In the genomic region with DNA sequence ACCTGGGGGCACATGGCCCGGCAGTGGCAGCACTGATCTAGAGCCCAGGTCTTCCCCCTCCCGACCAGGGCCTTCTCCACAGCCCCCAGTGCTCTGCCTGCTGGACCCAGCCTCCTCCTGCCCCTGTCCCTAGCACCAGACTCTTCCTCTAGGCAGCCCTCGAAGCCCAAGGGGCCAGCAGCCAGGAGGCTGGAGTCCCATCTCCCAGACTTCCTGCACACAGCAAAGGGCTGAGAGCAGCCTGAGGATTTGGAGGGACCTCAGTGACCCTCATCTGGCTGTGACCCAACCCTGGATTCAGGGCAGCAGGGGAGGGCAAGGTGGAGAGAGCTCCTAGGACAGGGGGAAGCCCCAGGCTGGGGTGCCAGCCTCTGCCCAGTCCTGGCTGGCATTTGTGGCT, we compare ENCODE assay signal across 30 cellular contexts. TPM values are rescaled to one million over a fixed set of nuclear protein-coding genes. Genes with fewer than 3 reads are reported as not detected.
"Had no signal": no experiment of that assay in that cellular context is flagged by ENCODE, and none has a peak within 500 bp of the region (broad histone marks: within the 10 kb centered on the region; RNA-seq: fewer than 3 reads in every experiment).

No MANE protein-coding gene starts in this region.

- H3K36me3 ChIP-seq: adrenal gland, colonic mucosa, gastroesophageal sphincter, heart left ventricle, neutrophil, pancreas, stomach, transverse colon, uterus had no signal

- DNase-seq: activated CD4-positive, alpha-beta T cell treated with anti-CD3 and anti-CD28 coated beads for 36 hours; activated CD4-positive, alpha-beta T cell treated with anti-CD3 and anti-CD28 coated beads, Interleukin-2, amount 50 U/mL, for 4 hours; activated CD8-positive, alpha-beta memory T cell treated with anti-CD3 and anti-CD28 coated beads for 24 hours; activated CD8-positive, alpha-beta memory T cell treated with anti-CD3 and anti-CD28 coated beads, Interleukin-2, amount 50 U/mL, for 4 hours; activated naive CD4-positive, alpha-beta T cell; activated T-cell treated with anti-CD3 and anti-CD28 coated beads, Interleukin-2, amount 50 U/mL, for 4 hours; colonic mucosa; dorsolateral prefrontal cortex; effector memory CD8-positive, alpha-beta T cell; esophagus squamous epithelium; heart left ventricle; midbrain; pancreas; stimulated activated CD4-positive, alpha-beta T cell treated with anti-CD3 and anti-CD28 coated beads, Interleukin-1b, Interleukin-23, amount 100 ng/mL, for 48 hours; stomach; T-helper 9 cell; transverse colon; uterus had no signal

- ATAC-seq: activated CD4-positive, alpha-beta T cell treated with anti-CD3 and anti-CD28 coated beads for 36 hours; activated T-cell treated with anti-CD3 and anti-CD28 coated beads, Interleukin-2, amount 50 U/mL, for 4 hours; effector memory CD8-positive, alpha-beta T cell; gastroesophageal sphincter; heart left ventricle; natural killer cell treated with Interleukin-12 subunit alpha and Interleukin-12 subunit beta and Interleukin-15 and Interleukin-18, amount 100 ng/mL, for 72 hours; pancreas; right cardiac atrium; stimulated activated effector memory CD8-positive, alpha-beta T cell treated with anti-CD3 and anti-CD28 coated beads, Interleukin-12 subunit alpha, Interleukin-12 subunit beta, amount 100 ng/mL, for 72 hours; WTC11 had no signal

- H3K4me3 ChIP-seq: adrenal gland, colonic mucosa, dorsolateral prefrontal cortex, gastroesophageal sphincter, heart left ventricle, pancreas, stomach, transverse colon, uterus had no signal

- H3K4me1 ChIP-seq: uterus had no signal

- H3K27me3 ChIP-seq: adrenal gland, colonic mucosa, gastroesophageal sphincter, pancreas, transverse colon, uterus had no signal

- H3K9me3 ChIP-seq: adrenal gland, colonic mucosa, esophagus squamous epithelium, gastroesophageal sphincter, heart left ventricle, neutrophil, pancreas, stomach, transverse colon, uterus had no signal

- H3K27ac ChIP-seq: colonic mucosa, dorsolateral prefrontal cortex, gastroesophageal sphincter, neutrophil, pancreas, stomach, transverse colon, uterus had no signal

RNA-seq across cellular contexts. Expression of a gene that starts 3.0 kb away (rescaled TPM):
- total RNA-seq: natural killer cell treated with Interleukin-12 subunit alpha and Interleukin-12 subunit beta and Interleukin-15 and Interleukin-18, amount 100 ng/mL, for 72 hours had no signal

RNA-seq across cellular contexts. Expression of a gene that starts 36.7 kb away (rescaled TPM):
- total RNA-seq: activated T-helper 2 cell treated with anti-CD3 and anti-CD28 coated beads, Interferon-gamma antibody, Interleukin-2, Interleukin-4, amounts not matched to agents 10 μg/mL and 5 μg/mL and 100 μg/mL, durations not matched to agents 14 hours and 24 hours and 36 hours; endothelial cell of umbilical vein; pulmonary artery endothelial cell; skeletal muscle tissue; stomach; T-helper 1 cell treated with Interleukin-12 subunit alpha and Interleukin-12 subunit beta and Interleukin-4 antibody, amounts not matched to agents 30 ng/mL and 1 ng/mL, for 36 hours; transverse colon had no signal
- polyA plus RNA-seq: endothelial cell of umbilical vein had no signal
